Comparison of ENCODE assay signal across 21 cellular contexts in the genomic region with DNA sequence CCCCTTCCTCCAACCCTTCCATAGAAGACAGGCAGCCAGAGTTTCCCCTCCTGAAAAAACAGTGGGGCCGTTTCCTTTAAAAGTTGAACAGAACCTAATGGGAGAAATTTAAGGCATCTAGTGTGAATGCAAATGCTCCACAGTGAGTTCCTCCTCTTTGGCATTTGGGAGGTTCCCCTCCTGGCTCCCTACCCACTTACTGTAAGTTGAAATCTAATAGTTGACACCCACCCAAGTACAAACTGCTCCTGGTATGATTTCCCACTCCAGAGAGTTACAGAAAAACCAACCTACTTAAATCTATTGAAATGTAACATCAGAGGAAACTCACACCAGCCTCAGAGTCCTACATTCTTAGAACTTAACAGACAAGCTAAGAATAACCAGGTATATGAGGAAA. TPM values are rescaled to one million over a fixed set of nuclear protein-coding genes. Genes with fewer than 3 reads are reported as not detected.
"Had no signal": no experiment of that assay in that cellular context is flagged by ENCODE, and none has a peak within 500 bp of the region (broad histone marks: within the 10 kb centered on the region; RNA-seq: fewer than 3 reads in every experiment).

No MANE protein-coding gene starts in this region.

- H3K9me3 Mint-ChIP-seq: dendritic cell treated with granulocyte-macrophage colony-stimulating factor and Interleukin-4, amounts not matched to agents 40 ng/mL and 50 ng/mL, for 4 days; effector memory CD8-positive, alpha-beta T cell; endodermal cell; naive thymus-derived CD4-positive, alpha-beta T cell had no signal

- H3K4me3 Mint-ChIP-seq: dendritic cell treated with granulocyte-macrophage colony-stimulating factor and Interleukin-4, amounts not matched to agents 40 ng/mL and 50 ng/mL, for 4 days; effector memory CD8-positive, alpha-beta T cell; endodermal cell; naive thymus-derived CD4-positive, alpha-beta T cell had no signal

- H3K4me1 Mint-ChIP-seq: naive thymus-derived CD4-positive, alpha-beta T cell had no signal

- DNase-seq: colonic mucosa; cortex of kidney; effector CD8-positive, alpha-beta T cell; effector memory CD8-positive, alpha-beta T cell; endodermal cell; foreskin keratinocyte; glutamatergic neuron; heart right ventricle; hippocampal formation; left cardiac atrium; left lung; left ventricle myocardium superior; lower lobe of right lung; mesenchymal stem cell; midbrain; naive thymus-derived CD4-positive, alpha-beta T cell had no signal

- H3K27ac Mint-ChIP-seq: dendritic cell treated with granulocyte-macrophage colony-stimulating factor and Interleukin-4, amounts not matched to agents 40 ng/mL and 50 ng/mL, for 4 days; effector memory CD8-positive, alpha-beta T cell; endodermal cell; naive thymus-derived CD4-positive, alpha-beta T cell had no signal

- H3K36me3 Mint-ChIP-seq: naive thymus-derived CD4-positive, alpha-beta T cell had no signal

RNA-seq across cellular contexts. Expression of gene ENPEP, which starts 17.6 kb away (rescaled TPM):
- total RNA-seq: endothelial cell of umbilical vein, fibroblast of lung, lung microvascular endothelial cell had no signal
- polyA plus RNA-seq: endothelial cell of umbilical vein; foreskin keratinocyte; keratinocyte; naive thymus-derived CD4-positive, alpha-beta T cell had no signal
